In the genomic region with DNA sequence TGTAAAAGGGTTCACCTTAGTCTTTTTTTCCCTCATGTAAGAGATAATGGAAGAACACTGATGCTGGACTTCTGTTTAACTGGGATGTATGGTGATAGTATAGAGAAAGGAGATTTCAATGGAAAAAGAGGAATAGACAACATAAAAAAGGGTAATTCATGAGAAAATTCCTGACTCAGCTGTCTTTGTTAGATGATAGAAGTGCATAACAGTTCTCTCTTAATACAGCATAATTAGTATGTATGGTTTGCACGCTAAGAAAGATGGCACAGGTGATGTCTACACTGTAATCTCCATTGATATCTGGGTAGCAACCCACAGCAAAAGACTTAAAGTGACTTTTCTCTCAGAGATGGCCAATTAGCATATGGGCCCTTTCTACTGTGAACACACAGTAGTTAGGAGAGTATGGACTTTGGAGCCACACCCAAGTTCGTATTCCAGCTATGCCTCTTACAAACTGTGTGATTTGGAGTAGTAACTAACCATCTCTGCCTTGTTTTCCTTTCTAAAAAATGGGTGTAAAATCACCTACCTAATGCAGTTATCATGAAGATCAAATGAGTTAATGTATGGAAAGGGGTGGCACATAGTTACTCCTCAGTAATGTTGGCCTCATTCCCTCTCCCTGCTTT, we compare ENCODE assay signal across 21 cellular contexts.
"Had no signal": no experiment of that assay in that cellular context is flagged by ENCODE, and none has a peak within 500 bp of the region (broad histone marks: within the 10 kb centered on the region; RNA-seq: fewer than 3 reads in every experiment).

No MANE protein-coding gene starts in this region.

- H3K4me1 Mint-ChIP-seq: naive thymus-derived CD8-positive, alpha-beta T cell; neural crest cell had no signal

- H3K27me3 ChIP-seq: foreskin keratinocyte, left lung, sigmoid colon, suprapubic skin, thyroid gland, upper lobe of right lung, vagina had no signal

- H3K9me3 ChIP-seq: left lung, sigmoid colon, suprapubic skin, thyroid gland, upper lobe of right lung, vagina had no signal

- DNase-seq: effector CD4-positive, alpha-beta T cell; endodermal cell; erythroblast; head of caudate nucleus; hippocampal formation; left lung; naive thymus-derived CD8-positive, alpha-beta T cell; posterior cingulate gyrus; sigmoid colon; stimulated activated CD4-positive, alpha-beta T cell treated with anti-CD3 and anti-CD28 coated beads, Interleukin-12 subunit alpha, Interleukin-12 subunit beta, amount 100 ng/mL, for 4 hours; stimulated activated naive CD4-positive, alpha-beta T cell treated with Interleukin-2 at 50 U/mL for 16 hours; thyroid gland; upper lobe of right lung had no signal

- H3K27me3 Mint-ChIP-seq: naive thymus-derived CD8-positive, alpha-beta T cell had no signal

- H3K27ac ChIP-seq: coronary artery, foreskin keratinocyte, left lung, sigmoid colon, skin epidermis, suprapubic skin, thyroid gland, upper lobe of right lung, vagina had no signal

- H3K4me1 ChIP-seq: foreskin keratinocyte, left lung, sigmoid colon, suprapubic skin, thyroid gland, upper lobe of right lung, vagina had no signal

- H3K36me3 ChIP-seq: thyroid gland had no signal

- ATAC-seq: naive thymus-derived CD8-positive, alpha-beta T cell had no signal

- H3K27ac Mint-ChIP-seq: endodermal cell; naive thymus-derived CD8-positive, alpha-beta T cell had no signal

- H3K4me3 Mint-ChIP-seq: endodermal cell; naive thymus-derived CD8-positive, alpha-beta T cell; neural crest cell had no signal

- H3K4me3 ChIP-seq: coronary artery, left lung, lung, sigmoid colon, skin epidermis, suprapubic skin, thyroid gland, upper lobe of right lung, vagina had no signal

- FAIRE-seq: endothelial cell of umbilical vein had no signal
